1 cellular context compared by ENCODE assay signal in the genomic region with DNA sequence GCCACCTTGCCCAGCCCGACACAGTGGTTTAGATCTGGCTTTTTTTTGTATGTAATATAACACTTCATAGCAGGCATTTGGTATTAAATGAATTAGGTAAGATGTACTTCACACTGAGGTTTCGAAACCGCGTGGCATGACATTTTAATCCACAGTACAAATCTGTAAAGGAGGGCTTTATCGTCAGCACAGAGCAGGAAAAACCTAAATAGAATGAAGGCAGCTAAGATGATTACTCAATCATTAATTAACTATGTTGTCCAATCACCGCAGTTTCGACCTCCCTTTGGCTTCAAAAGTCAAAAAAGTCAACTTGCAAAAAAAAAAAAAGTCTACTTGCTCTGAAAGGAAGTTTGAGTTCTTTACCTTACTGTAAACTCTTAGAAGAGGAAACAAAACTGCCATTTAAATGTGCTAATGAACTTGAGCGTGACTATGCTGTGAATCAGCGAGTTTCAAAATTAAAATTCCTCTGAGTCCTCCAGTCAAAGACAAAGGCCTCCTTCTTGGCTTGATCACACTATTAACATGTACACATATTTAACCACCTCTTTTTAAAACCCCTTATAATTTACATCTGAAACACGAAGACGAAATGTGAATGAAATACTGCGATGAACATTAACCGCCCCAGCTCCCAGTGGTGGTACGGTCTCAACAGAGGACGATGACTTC.
TF ChIP-seq lines count a peak whose summit lies in the region.

No MANE protein-coding gene starts in this region.

TF ChIP-seq in K562, 482 proteins besides CTCF, POLR2A, EP300 and RAD21:
- TF ChIP-seq, protein P1, sequence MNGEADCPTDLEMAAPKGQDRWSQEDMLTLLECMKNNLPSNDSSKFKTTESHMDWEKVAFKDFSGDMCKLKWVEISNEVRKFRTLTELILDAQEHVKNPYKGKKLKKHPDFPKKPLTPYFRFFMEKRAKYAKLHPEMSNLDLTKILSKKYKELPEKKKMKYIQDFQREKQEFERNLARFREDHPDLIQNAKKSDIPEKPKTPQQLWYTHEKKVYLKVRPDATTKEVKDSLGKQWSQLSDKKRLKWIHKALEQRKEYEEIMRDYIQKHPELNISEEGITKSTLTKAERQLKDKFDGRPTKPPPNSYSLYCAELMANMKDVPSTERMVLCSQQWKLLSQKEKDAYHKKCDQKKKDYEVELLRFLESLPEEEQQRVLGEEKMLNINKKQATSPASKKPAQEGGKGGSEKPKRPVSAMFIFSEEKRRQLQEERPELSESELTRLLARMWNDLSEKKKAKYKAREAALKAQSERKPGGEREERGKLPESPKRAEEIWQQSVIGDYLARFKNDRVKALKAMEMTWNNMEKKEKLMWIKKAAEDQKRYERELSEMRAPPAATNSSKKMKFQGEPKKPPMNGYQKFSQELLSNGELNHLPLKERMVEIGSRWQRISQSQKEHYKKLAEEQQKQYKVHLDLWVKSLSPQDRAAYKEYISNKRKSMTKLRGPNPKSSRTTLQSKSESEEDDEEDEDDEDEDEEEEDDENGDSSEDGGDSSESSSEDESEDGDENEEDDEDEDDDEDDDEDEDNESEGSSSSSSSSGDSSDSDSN (IDR thresholded peaks at IDR 0.05; ENCODE audit: borderline replicate concordance in 1 of 2, low read depth in 2 of 2, low read length in 2 of 2) = 0 out of 4 replicates have a peak, but pooled peaks of 1 of the 2 experiments have one; percentile 26
- peak; percentile 77 for TF ChIP-seq CEBPB (tag; IDR thresholded peaks at IDR 0.05)
- TF ChIP-seq ZNF41 (CRISPR knock-in tag; conservative IDR thresholded peaks at IDR 0.05) = no peak
- TF ChIP-seq KAT7 (CRISPR knock-in tag; IDR thresholded peaks at IDR 0.05; ENCODE audit: borderline replicate concordance) = peak; percentile 47; the same call in 1 of the 2 replicates
- TF ChIP-seq BACH1 (tag; IDR thresholded peaks at IDR 0.05) = peak; percentile 71; the same call in 1 of the 2 replicates
- TF ChIP-seq ZNF766 (CRISPR knock-in tag; conservative IDR thresholded peaks at IDR 0.05) = 0 out of 2 replicates have a peak, but pooled peaks have one; percentile 20
- 0 out of 2 replicates have a peak, but pooled peaks have one; percentile 12 for TF ChIP-seq MAFF (IDR thresholded peaks at IDR 0.05; ENCODE audit: low read length)
- TF ChIP-seq ZEB2 (IDR thresholded peaks at IDR 0.05) = peak; percentile 53
- peak; percentile 45 for TF ChIP-seq NFE2 (IDR thresholded peaks at IDR 0.05; ENCODE audit: low read depth)
- TF ChIP-seq BHLHE40 (IDR thresholded peaks at IDR 0.05; ENCODE audit: low read length) = no peak
- TF ChIP-seq ZNF24 (IDR thresholded peaks at IDR 0.05) = 0 out of 2 replicates have a peak, but pooled peaks have one; percentile 19
- TF ChIP-seq ARNT (IDR thresholded peaks at IDR 0.05) = peak in 1 of 2 experiments; percentile 77; a peak in 1 of 4 replicates
- TF ChIP-seq DPF2 (IDR thresholded peaks at IDR 0.05) = peak; percentile 37; the same call in 1 of the 2 replicates
- peak in 1 of 2 experiments; percentile 44; a peak in 1 of 4 replicates for TF ChIP-seq MLLT1 (IDR thresholded peaks at IDR 0.05)
- peak; percentile 73; the same call in 1 of the 2 replicates for TF ChIP-seq BRD4 (IDR thresholded peaks at IDR 0.05)
- TF ChIP-seq, protein P2, sequence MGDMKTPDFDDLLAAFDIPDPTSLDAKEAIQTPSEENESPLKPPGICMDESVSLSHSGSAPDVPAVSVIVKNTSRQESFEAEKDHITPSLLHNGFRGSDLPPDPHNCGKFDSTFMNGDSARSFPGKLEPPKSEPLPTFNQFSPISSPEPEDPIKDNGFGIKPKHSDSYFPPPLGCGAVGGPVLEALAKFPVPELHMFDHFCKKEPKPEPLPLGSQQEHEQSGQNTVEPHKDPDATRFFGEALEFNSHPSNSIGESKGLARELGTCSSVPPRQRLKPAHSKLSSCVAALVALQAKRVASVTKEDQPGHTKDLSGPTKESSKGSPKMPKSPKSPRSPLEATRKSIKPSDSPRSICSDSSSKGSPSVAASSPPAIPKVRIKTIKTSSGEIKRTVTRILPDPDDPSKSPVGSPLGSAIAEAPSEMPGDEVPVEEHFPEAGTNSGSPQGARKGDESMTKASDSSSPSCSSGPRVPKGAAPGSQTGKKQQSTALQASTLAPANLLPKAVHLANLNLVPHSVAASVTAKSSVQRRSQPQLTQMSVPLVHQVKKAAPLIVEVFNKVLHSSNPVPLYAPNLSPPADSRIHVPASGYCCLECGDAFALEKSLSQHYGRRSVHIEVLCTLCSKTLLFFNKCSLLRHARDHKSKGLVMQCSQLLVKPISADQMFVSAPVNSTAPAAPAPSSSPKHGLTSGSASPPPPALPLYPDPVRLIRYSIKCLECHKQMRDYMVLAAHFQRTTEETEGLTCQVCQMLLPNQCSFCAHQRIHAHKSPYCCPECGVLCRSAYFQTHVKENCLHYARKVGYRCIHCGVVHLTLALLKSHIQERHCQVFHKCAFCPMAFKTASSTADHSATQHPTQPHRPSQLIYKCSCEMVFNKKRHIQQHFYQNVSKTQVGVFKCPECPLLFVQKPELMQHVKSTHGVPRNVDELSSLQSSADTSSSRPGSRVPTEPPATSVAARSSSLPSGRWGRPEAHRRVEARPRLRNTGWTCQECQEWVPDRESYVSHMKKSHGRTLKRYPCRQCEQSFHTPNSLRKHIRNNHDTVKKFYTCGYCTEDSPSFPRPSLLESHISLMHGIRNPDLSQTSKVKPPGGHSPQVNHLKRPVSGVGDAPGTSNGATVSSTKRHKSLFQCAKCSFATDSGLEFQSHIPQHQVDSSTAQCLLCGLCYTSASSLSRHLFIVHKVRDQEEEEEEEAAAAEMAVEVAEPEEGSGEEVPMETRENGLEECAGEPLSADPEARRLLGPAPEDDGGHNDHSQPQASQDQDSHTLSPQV (IDR thresholded peaks at IDR 0.05) = peak; percentile 66
- peak; percentile 59; the same call in 1 of the 2 replicates for TF ChIP-seq SMARCA4 (IDR thresholded peaks at IDR 0.05)
- TF ChIP-seq SMARCE1 (IDR thresholded peaks at IDR 0.05) = 0 out of 2 replicates have a peak, but pooled peaks have one; percentile 29
- TF ChIP-seq MCM2 (IDR thresholded peaks at IDR 0.05; ENCODE audit: low read depth) = no peak
- TF ChIP-seq CEBPG (CRISPR knock-in tag; IDR thresholded peaks at IDR 0.05) = no peak
- TF ChIP-seq CEBPG (tag; conservative IDR thresholded peaks at IDR 0.05 in 1 of 2, IDR thresholded peaks at IDR 0.05 in 1 of 2) = peak; percentile 68 to 84
- TF ChIP-seq, protein P3, sequence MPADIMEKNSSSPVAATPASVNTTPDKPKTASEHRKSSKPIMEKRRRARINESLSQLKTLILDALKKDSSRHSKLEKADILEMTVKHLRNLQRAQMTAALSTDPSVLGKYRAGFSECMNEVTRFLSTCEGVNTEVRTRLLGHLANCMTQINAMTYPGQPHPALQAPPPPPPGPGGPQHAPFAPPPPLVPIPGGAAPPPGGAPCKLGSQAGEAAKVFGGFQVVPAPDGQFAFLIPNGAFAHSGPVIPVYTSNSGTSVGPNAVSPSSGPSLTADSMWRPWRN (IDR thresholded peaks at IDR 0.05; ENCODE audit: low read depth) = 0 out of 2 replicates have a peak, but pooled peaks have one; percentile 15
- peak; percentile 66 for TF ChIP-seq C11orf30 (IDR thresholded peaks at IDR 0.05; ENCODE audit: low read depth)
- TF ChIP-seq, protein P4, sequence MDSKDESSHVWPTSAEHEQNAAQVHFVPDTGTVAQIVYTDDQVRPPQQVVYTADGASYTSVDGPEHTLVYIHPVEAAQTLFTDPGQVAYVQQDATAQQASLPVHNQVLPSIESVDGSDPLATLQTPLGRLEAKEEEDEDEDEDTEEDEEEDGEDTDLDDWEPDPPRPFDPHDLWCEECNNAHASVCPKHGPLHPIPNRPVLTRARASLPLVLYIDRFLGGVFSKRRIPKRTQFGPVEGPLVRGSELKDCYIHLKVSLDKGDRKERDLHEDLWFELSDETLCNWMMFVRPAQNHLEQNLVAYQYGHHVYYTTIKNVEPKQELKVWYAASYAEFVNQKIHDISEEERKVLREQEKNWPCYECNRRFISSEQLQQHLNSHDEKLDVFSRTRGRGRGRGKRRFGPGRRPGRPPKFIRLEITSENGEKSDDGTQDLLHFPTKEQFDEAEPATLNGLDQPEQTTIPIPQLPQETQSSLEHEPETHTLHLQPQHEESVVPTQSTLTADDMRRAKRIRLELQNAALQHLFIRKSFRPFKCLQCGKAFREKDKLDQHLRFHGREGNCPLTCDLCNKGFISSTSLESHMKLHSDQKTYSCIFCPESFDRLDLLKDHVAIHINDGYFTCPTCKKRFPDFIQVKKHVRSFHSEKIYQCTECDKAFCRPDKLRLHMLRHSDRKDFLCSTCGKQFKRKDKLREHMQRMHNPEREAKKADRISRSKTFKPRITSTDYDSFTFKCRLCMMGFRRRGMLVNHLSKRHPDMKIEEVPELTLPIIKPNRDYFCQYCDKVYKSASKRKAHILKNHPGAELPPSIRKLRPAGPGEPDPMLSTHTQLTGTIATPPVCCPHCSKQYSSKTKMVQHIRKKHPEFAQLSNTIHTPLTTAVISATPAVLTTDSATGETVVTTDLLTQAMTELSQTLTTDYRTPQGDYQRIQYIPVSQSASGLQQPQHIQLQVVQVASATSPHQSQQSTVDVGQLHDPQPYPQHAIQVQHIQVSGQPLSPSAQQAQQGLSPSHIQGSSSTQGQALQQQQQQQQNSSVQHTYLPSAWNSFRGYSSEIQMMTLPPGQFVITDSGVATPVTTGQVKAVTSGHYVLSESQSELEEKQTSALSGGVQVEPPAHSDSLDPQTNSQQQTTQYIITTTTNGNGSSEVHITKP (IDR thresholded peaks at IDR 0.05; ENCODE audit: partially characterized antibody) = peak; percentile 90
- TF ChIP-seq FOXK2 (conservative IDR thresholded peaks at IDR 0.05 in 1 of 2, IDR thresholded peaks at IDR 0.05 in 1 of 2; ENCODE audit: low read depth in 2 of 2) = no peak
- TF ChIP-seq, protein P5, sequence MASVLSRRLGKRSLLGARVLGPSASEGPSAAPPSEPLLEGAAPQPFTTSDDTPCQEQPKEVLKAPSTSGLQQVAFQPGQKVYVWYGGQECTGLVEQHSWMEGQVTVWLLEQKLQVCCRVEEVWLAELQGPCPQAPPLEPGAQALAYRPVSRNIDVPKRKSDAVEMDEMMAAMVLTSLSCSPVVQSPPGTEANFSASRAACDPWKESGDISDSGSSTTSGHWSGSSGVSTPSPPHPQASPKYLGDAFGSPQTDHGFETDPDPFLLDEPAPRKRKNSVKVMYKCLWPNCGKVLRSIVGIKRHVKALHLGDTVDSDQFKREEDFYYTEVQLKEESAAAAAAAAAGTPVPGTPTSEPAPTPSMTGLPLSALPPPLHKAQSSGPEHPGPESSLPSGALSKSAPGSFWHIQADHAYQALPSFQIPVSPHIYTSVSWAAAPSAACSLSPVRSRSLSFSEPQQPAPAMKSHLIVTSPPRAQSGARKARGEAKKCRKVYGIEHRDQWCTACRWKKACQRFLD (CRISPR knock-in tag; IDR thresholded peaks at IDR 0.05) = no peak
- TF ChIP-seq FOSL1 (tag; conservative IDR thresholded peaks at IDR 0.05) = peak; percentile 51; the same call in 1 of the 2 replicates
- peak; percentile 9 for TF ChIP-seq FUS (optimal IDR thresholded peaks at IDR 0.05; ENCODE audit: low read depth, low read length)
- peak; percentile 54 for TF ChIP-seq MAFG (tag; conservative IDR thresholded peaks at IDR 0.05)
- no peak; the same call in 1 of the 2 replicates for TF ChIP-seq GTF2E2 (tag; IDR thresholded peaks at IDR 0.05)
- peak; percentile 62 for TF ChIP-seq SMARCB1 (IDR thresholded peaks at IDR 0.05; ENCODE audit: insufficient read length, low read depth)
- peak; percentile 73 for TF ChIP-seq ZNF316 (IDR thresholded peaks at IDR 0.05)
- TF ChIP-seq CCAR2 (IDR thresholded peaks at IDR 0.05; ENCODE audit: low read depth, low read length) = no peak
